Comparison of ENCODE assay signal across 2 cellular contexts in the genomic region with DNA sequence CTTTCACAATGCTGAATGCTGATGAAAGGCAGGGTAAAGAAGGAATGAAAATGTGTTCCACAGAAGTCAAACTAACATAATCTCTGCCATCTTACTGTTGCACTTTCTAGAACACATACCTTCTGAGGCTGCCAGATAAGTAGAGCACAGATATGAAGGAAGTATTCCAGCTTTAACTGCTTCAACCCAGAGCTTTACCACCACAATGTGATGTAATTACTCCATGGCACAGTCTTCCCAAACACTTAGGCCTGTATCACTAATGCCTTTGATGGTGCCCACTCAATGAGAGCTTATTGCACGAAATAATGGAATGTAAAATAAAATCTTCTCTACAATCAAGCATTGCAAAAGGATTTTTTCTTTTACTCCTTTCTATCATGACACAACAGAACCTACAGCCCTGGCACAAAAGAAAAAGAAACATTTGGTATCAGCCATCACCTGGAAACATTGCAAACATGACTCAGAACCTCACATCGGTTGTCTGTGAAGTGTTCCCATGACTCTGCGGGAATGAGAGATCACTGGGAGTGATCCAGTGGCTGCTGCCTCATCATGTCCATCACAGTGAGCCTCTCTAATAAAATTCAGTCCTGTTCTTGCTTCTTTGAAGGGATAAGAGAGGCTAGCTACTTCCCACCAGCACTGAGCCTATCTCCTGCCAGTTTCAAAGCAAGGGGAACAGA.
TF ChIP-seq lines count a peak whose summit lies in the region.

No MANE protein-coding gene starts in this region.

TF ChIP-seq in IMR-90, 13 proteins besides CTCF, POLR2A, EP300 and RAD21 (continued from another document):
- TF ChIP-seq, protein P1, sequence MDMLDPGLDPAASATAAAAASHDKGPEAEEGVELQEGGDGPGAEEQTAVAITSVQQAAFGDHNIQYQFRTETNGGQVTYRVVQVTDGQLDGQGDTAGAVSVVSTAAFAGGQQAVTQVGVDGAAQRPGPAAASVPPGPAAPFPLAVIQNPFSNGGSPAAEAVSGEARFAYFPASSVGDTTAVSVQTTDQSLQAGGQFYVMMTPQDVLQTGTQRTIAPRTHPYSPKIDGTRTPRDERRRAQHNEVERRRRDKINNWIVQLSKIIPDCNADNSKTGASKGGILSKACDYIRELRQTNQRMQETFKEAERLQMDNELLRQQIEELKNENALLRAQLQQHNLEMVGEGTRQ (IDR thresholded peaks at IDR 0.05; ENCODE audit: low read depth, low read length) = no peak
- TF ChIP-seq, protein P2, sequence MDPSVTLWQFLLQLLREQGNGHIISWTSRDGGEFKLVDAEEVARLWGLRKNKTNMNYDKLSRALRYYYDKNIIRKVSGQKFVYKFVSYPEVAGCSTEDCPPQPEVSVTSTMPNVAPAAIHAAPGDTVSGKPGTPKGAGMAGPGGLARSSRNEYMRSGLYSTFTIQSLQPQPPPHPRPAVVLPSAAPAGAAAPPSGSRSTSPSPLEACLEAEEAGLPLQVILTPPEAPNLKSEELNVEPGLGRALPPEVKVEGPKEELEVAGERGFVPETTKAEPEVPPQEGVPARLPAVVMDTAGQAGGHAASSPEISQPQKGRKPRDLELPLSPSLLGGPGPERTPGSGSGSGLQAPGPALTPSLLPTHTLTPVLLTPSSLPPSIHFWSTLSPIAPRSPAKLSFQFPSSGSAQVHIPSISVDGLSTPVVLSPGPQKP (IDR thresholded peaks at IDR 0.05; ENCODE audit: borderline replicate concordance, low read depth, low read length) = no peak
- TF ChIP-seq SMC3 (IDR thresholded peaks at IDR 0.05; ENCODE audit: low read depth, low read length) = no peak
- TF ChIP-seq CHD1 (IDR thresholded peaks at IDR 0.05; ENCODE audit: low read depth, low read length) = no peak
- no peak for TF ChIP-seq RCOR1 (IDR thresholded peaks at IDR 0.05; ENCODE audit: insufficient replicate concordance, low read length)
- no peak for TF ChIP-seq CEBPB (IDR thresholded peaks at IDR 0.05; ENCODE audit: low read depth, low read length)
- TF ChIP-seq MAZ (IDR thresholded peaks at IDR 0.05; ENCODE audit: borderline replicate concordance, low read depth, low read length) = no peak

TF ChIP-seq in SK-N-SH treated with all-trans-retinoic acid at 6 μM for 48 hours, 23 proteins besides CTCF, POLR2A, EP300 and RAD21 (continued from another document):
- TF ChIP-seq, protein P3, sequence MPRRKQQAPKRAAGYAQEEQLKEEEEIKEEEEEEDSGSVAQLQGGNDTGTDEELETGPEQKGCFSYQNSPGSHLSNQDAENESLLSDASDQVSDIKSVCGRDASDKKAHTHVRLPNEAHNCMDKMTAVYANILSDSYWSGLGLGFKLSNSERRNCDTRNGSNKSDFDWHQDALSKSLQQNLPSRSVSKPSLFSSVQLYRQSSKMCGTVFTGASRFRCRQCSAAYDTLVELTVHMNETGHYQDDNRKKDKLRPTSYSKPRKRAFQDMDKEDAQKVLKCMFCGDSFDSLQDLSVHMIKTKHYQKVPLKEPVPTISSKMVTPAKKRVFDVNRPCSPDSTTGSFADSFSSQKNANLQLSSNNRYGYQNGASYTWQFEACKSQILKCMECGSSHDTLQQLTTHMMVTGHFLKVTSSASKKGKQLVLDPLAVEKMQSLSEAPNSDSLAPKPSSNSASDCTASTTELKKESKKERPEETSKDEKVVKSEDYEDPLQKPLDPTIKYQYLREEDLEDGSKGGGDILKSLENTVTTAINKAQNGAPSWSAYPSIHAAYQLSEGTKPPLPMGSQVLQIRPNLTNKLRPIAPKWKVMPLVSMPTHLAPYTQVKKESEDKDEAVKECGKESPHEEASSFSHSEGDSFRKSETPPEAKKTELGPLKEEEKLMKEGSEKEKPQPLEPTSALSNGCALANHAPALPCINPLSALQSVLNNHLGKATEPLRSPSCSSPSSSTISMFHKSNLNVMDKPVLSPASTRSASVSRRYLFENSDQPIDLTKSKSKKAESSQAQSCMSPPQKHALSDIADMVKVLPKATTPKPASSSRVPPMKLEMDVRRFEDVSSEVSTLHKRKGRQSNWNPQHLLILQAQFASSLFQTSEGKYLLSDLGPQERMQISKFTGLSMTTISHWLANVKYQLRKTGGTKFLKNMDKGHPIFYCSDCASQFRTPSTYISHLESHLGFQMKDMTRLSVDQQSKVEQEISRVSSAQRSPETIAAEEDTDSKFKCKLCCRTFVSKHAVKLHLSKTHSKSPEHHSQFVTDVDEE (CRISPR knock-in tag; IDR thresholded peaks at IDR 0.05) = no peak
- TF ChIP-seq, protein P4, sequence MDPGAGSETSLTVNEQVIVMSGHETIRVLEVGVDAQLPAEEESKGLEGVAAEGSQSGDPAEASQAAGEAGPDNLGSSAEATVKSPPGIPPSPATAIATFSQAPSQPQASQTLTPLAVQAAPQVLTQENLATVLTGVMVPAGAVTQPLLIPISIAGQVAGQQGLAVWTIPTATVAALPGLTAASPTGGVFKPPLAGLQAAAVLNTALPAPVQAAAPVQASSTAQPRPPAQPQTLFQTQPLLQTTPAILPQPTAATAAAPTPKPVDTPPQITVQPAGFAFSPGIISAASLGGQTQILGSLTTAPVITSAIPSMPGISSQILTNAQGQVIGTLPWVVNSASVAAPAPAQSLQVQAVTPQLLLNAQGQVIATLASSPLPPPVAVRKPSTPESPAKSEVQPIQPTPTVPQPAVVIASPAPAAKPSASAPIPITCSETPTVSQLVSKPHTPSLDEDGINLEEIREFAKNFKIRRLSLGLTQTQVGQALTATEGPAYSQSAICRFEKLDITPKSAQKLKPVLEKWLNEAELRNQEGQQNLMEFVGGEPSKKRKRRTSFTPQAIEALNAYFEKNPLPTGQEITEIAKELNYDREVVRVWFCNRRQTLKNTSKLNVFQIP (CRISPR knock-in tag; IDR thresholded peaks at IDR 0.05; ENCODE audit: borderline replicate concordance, low read depth) = no peak
- TF ChIP-seq ISL1 (CRISPR knock-in tag; IDR thresholded peaks at IDR 0.05) = no peak
